Comparison of ENCODE assay signal across 17 cellular contexts in genomic region chr11:11501546-11502274, GRCh38.
A peak's percentile ranks its signal among the peaks of the same experiment; 100 is the strongest.
DNase-seq lines count a peak whose midpoint lies in the region; ATAC-seq and TF ChIP-seq lines count a peak whose summit lies in the region.
"Had no signal": no experiment of that assay in that cellular context is flagged by ENCODE, and none has a peak within 500 bp of the region (broad histone marks: within the 10 kb centered on the region; RNA-seq: fewer than 3 reads in every experiment).

No MANE protein-coding gene starts in this region.

- H3K27me3 ChIP-seq in right lobe of liver: no peaks in the 10 kb centered on the region
- no peaks in the 10 kb centered on the region for H3K27me3 ChIP-seq in thyroid gland

- TF ChIP-seq POLR2A in right lobe of liver (IDR thresholded peaks at IDR 0.05) (no peak), thyroid gland (IDR thresholded peaks at IDR 0.05) (no peak)

- WGBS in right lobe of liver (ENCODE audit: insufficient coverage, low coverage, low lambda C conversion rate, missing lambda C conversion rate): 70% methylated on average over 8 of the region's 9 CpGs
- 56 to 69% methylated on average over 9 of the region's 9 CpGs for WGBS in thyroid gland, 2 donors

- DNase-seq in NCI-H1092 treated with DMSO at 0.1 percent for 48 hours (lab: John Stamatoyannopoulos, UW): peak; percentile 42
- no peak for DNase-seq in NCI-H1092 (lab: John Stamatoyannopoulos, UW)
- no peak for DNase-seq in right lobe of liver
- DNase-seq in thyroid gland: peak in 1 of 2 donors; percentile 16
- DNase-seq: activated T-cell treated with anti-CD3 and anti-CD28 coated beads, Interleukin-2, amount 50 U/mL, for 1 hour; amygdala; CD4-positive, alpha-beta T cell; foreskin melanocyte; GOT3; KBM-7; naive B cell had no signal

- no peak overlapping the region for H3K27ac ChIP-seq in right lobe of liver
- peak overlapping the region; percentile 5 to 66 (median 61) for H3K27ac ChIP-seq in thyroid gland

- H3K4me3 ChIP-seq in right lobe of liver (no peak overlapping the region), thyroid gland (replicated peaks in 1 of 3) (no peak overlapping the region)
- H3K4me3 ChIP-seq: skin epidermis had no signal

- ATAC-seq in esophagus mucosa (peak; percentile 76), right lobe of liver (peak; percentile 8 to 46 (median 26)), HG03469 (IDR thresholded peaks at IDR 0.05; ENCODE audit: unreplicated experiment) (no peak), GM21390 (IDR thresholded peaks at IDR 0.05; ENCODE audit: unreplicated experiment) (no peak), GM18498 (IDR thresholded peaks at IDR 0.05; ENCODE audit: unreplicated experiment) (no peak)
- ATAC-seq: activated CD4-positive, CD25-positive, alpha-beta regulatory T cell treated with anti-CD3 and anti-CD28 coated beads, Interleukin-2, amount 50 U/mL, for 24 hours had no signal

- TF ChIP-seq CTCF in right lobe of liver (IDR thresholded peaks at IDR 0.05): no peak
- no peak for TF ChIP-seq CTCF in thyroid gland (IDR thresholded peaks at IDR 0.05)

- intact Hi-C loops in right lobe of liver (cut with DNase I): no loop called here
- intact Hi-C loops in thyroid gland (cut with DNase I): no loop called here

- no peaks in the 10 kb centered on the region for H3K36me3 ChIP-seq in right lobe of liver
- no peaks in the 10 kb centered on the region for H3K36me3 ChIP-seq in thyroid gland

- peaks cover 0 to 16% (median 2%) of the 10 kb centered on the region in 4 donors for H3K4me1 ChIP-seq in right lobe of liver
- peaks cover 28 to 43% of the 10 kb centered on the region in 2 donors for H3K4me1 ChIP-seq in thyroid gland

- H3K9me3 ChIP-seq in right lobe of liver (no peaks in the 10 kb centered on the region), thyroid gland (no peaks in the 10 kb centered on the region)

Comparison
In these comparisons a context has a peak if more than half of its experiments do, and no peak if none do; other contexts are left out.
1. ATAC-seq: peak in esophagus mucosa (single experiment) and right lobe of liver (4 of 4); none in HG03469 (single experiment), GM21390 (single experiment) and GM18498 (single experiment).
2. H3K27ac ChIP-seq: peak in thyroid gland (3 of 3); none in right lobe of liver (0 of 3).